In the genomic region with DNA sequence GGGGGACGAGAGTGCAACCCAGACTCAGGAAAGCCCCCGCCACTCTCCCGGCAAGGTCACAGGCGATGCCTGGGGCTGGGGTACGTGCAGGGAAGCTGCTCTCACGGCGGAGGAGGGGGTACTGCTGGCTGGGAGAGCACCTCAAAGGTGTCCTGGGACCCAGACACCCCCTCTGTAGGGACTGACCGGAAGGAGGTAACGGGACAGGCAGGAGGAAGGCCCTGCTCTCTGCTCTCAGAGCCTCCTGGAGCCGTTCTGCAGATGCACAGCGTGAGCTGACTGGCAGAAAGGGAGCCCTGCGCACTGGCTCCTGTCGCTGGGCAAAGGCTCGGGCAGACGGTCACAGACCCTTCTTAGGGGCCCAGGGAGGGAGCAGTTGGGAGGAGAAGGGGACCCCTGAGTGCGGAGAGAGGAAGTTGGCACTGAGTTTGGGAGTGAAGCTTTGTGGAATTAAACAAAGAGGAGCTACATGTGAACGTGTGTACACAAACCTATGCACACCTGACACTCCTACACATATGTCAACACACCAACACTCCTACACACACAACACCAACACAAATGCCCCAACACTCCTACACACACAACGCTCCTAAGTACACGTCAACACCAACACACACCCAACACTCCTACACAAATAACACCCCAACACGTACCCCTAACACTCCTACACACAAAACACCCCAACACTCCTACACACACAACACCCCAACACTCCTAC, we compare ENCODE assay signal across 16 cellular contexts. TPM values are rescaled to one million over a fixed set of nuclear protein-coding genes. Genes with fewer than 3 reads are reported as not detected.
DNase-seq lines count a peak whose midpoint lies in the region; ATAC-seq, FAIRE-seq and TF ChIP-seq lines count a peak whose summit lies in the region.
"Had no signal": no experiment of that assay in that cellular context is flagged by ENCODE, and none has a peak within 500 bp of the region (broad histone marks: within the 10 kb centered on the region; RNA-seq: fewer than 3 reads in every experiment).

No MANE protein-coding gene starts in this region.

- H3K4me2 ChIP-seq in SK-N-SH, result no peak overlapping the region

- intact Hi-C loops in kidney (cut with DNase I) (loop anchor here (10.0 kb wide), 1 partner anchor 525 kb away; no protein-coding TSS in a partner anchor), spleen (cut with DNase I; ENCODE audit: low total_unique reads) (loop anchor here (10.0 kb wide), 2 partner anchors 55 to 425 kb away; no protein-coding TSS in a partner anchor)

- no peak overlapping the region for H2AFZ ChIP-seq in SK-N-SH (ENCODE audit: low read depth)

- H3K9ac ChIP-seq in SK-N-SH (no peak overlapping the region), kidney (ENCODE audit: low read length in 2 of 2) (no peak overlapping the region)

- H3K27ac ChIP-seq in SK-N-SH (ENCODE audit: low read depth in 2 of 2, low read length in 1 of 2), result peak overlapping the region in 1 of 2 experiments; percentile 40; a peak in 1 of 4 replicates
- H3K27ac ChIP-seq in RWPE1, result peak overlapping the region; percentile 83
- H3K27ac ChIP-seq in kidney (ENCODE audit: low read depth in 2 of 2, low read length in 2 of 2), result no peak overlapping the region
- H3K27ac ChIP-seq in spleen, result no peak overlapping the region
- H3K27ac ChIP-seq: neutrophil had no signal

- TF ChIP-seq POLR2A in spleen (IDR thresholded peaks at IDR 0.05), result no peak

- H3F3A ChIP-seq in SK-N-SH (replicated peaks; ENCODE audit: insufficient read depth), result no peaks in the 10 kb centered on the region

- no peak for FAIRE-seq in kidney (lab: Jason Lieb, UNC)
- FAIRE-seq: islet of Langerhans, K562 had no signal

- H3K4me3 ChIP-seq in SK-N-SH (ENCODE audit: low read depth in 2 of 2, low read length in 1 of 2) (no peak overlapping the region), kidney (ENCODE audit: low read length in 2 of 2) (no peak overlapping the region), spleen (no peak overlapping the region)
- H3K4me3 ChIP-seq: K562 had no signal

- no peak for TF ChIP-seq RAD21 in SK-N-SH (IDR thresholded peaks at IDR 0.05; ENCODE audit: low read length)

- H3K36me3 ChIP-seq in SK-N-SH (replicated peaks in 1 of 2; ENCODE audit: control insufficient read depth in 1 of 2, insufficient read depth in 2 of 2, low read length in 1 of 2) (peaks cover 0 to 33% of the 10 kb centered on the region in 2 experiments), kidney (ENCODE audit: control insufficient read depth in 1 of 2, insufficient read depth in 2 of 2, low read length in 2 of 2) (no peaks in the 10 kb centered on the region), spleen (peaks cover 0 to 35% (median 9%) of the 10 kb centered on the region in 6 donors)
- H3K36me3 ChIP-seq: neutrophil had no signal

- 94% methylated on average over 18 of the region's 20 CpGs for WGBS in SK-N-SH (ENCODE audit: low lambda C conversion rate)
- WGBS in spleen, 5 donors, result 90 to 96% (median 91%) methylated on average over 13 to 20 of the region's 20 CpGs

- DNase-seq in SK-N-SH (peak; percentile 23), RWPE1 (ENCODE audit: low spot score) (no peak), kidney (peak; percentile 41), spleen (peak; percentile 55), NCI-H446 treated with DMSO at 0.1 percent for 48 hours (lab: John Stamatoyannopoulos, UW) (no peak), SIG-M5 (lab: John Stamatoyannopoulos, UW) (no peak)
- DNase-seq: activated gamma-delta T cell treated with Interleukin-2 at 50 U/mL for 16 hours; NCI-H2029 treated with DMSO at 0.1 percent for 48 hours; stimulated activated CD4-positive, alpha-beta T cell treated with anti-CD3 and anti-CD28 coated beads, Interleukin-2, amount 100 ng/mL, for 24 hours; stimulated activated naive CD4-positive, alpha-beta T cell treated with Interleukin-2 at 50 U/mL for 16 hours had no signal

- H3K27me3 ChIP-seq in SK-N-SH (ENCODE audit: insufficient read depth) (no peaks in the 10 kb centered on the region), spleen (replicated peaks in 1 of 7) (no peaks in the 10 kb centered on the region)
- H3K27me3 ChIP-seq: neutrophil had no signal

- H4K20me1 ChIP-seq in SK-N-SH (ENCODE audit: insufficient read depth), result peaks cover 53% of the 10 kb centered on the region

- TF ChIP-seq CTCF in SK-N-SH (IDR thresholded peaks at IDR 0.05), result no peak
- no peak for TF ChIP-seq CTCF in RWPE1 (conservative IDR thresholded peaks at IDR 0.05; ENCODE audit: low read depth)
- TF ChIP-seq CTCF in kidney (IDR thresholded peaks at IDR 0.05; ENCODE audit: borderline replicate concordance, extremely low read depth, insufficient read depth), result no peak
- no peak for TF ChIP-seq CTCF in spleen (IDR thresholded peaks at IDR 0.05 in 8 of 11, conservative IDR thresholded peaks at IDR 0.05 in 3 of 11)

- peaks cover 40% of the 10 kb centered on the region for H3K79me2 ChIP-seq in SK-N-SH (ENCODE audit: insufficient read depth)

- no peak for ATAC-seq in SK-N-SH treated with all-trans-retinoic acid at 6 μM for 48 hours
- no peak for ATAC-seq in GM18517 (IDR thresholded peaks at IDR 0.05; ENCODE audit: unreplicated experiment)
- ATAC-seq: K562 had no signal

- POLR2A ChIA-PET in SK-N-SH (lab: Yijun Ruan, JAX), result no interaction called here
- POLR2A ChIA-PET in RWPE1 (lab: Yijun Ruan, JAX; ENCODE audit: low non-redundant PET), result no interaction called here

- H3K9me3 ChIP-seq in SK-N-SH (no peaks in the 10 kb centered on the region), kidney (ENCODE audit: control insufficient read depth in 1 of 2, low read length in 2 of 2) (no peaks in the 10 kb centered on the region), spleen (no peaks in the 10 kb centered on the region)
- H3K9me3 ChIP-seq: neutrophil had no signal

- no peak for TF ChIP-seq EP300 in SK-N-SH (IDR thresholded peaks at IDR 0.05; ENCODE audit: borderline replicate concordance in 1 of 2, low read depth in 1 of 2, low read length in 1 of 2)

- CTCF ChIA-PET in SK-N-SH (lab: Yijun Ruan, JAX) (interaction anchor here (1.0 to 1.2 kb wide), 2 partner anchors 427 to 520 kb away, joined by 3 to 5 read pairs; no protein-coding TSS in a partner anchor), RWPE1 (lab: Yijun Ruan, JAX) (interaction anchor here (0.8 to 2.3 kb wide), 2 partner anchors 33 to 37 kb away, joined by 5 to 9 read pairs; no protein-coding TSS in a partner anchor)

- H3K4me1 ChIP-seq in SK-N-SH (ENCODE audit: control insufficient read depth in 1 of 2, insufficient read depth in 2 of 2, low read depth in 1 of 2, low read length in 1 of 2), result peaks cover 0 to 50% of the 10 kb centered on the region in 2 experiments; a peak in 1 of 4 replicates
- H3K4me1 ChIP-seq in kidney (ENCODE audit: control insufficient read depth in 1 of 2, insufficient read depth in 1 of 2, low read depth in 1 of 2, low read length in 2 of 2), result peaks cover 10 to 15% of the 10 kb centered on the region in 2 donors
- H3K4me1 ChIP-seq in spleen, result peaks cover 0 to 44% (median 15%) of the 10 kb centered on the region in 6 donors

- H3K9me2 ChIP-seq in SK-N-SH, result no peaks in the 10 kb centered on the region

TF ChIP-seq in SK-N-SH, 30 proteins besides CTCF, POLR2A, EP300 and RAD21 (continues in another document):
- TF ChIP-seq JUND (IDR thresholded peaks at IDR 0.05) (no peak), TAF1 (IDR thresholded peaks at IDR 0.05; ENCODE audit: borderline replicate concordance, low read depth, low read length) (no peak), FOSL2 (IDR thresholded peaks at IDR 0.05; ENCODE audit: borderline replicate concordance, low read depth) (no peak), ELF1 (IDR thresholded peaks at IDR 0.05) (no peak), GATA2 (CRISPR knock-in tag; IDR thresholded peaks at IDR 0.05) (no peak), RCOR1 (IDR thresholded peaks at IDR 0.05; ENCODE audit: low read length) (no peak)
- TF ChIP-seq, protein P1, sequence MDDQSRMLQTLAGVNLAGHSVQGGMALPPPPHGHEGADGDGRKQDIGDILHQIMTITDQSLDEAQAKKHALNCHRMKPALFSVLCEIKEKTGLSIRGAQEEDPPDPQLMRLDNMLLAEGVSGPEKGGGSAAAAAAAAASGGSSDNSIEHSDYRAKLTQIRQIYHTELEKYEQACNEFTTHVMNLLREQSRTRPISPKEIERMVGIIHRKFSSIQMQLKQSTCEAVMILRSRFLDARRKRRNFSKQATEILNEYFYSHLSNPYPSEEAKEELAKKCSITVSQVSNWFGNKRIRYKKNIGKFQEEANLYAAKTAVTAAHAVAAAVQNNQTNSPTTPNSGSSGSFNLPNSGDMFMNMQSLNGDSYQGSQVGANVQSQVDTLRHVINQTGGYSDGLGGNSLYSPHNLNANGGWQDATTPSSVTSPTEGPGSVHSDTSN (IDR thresholded peaks at IDR 0.05), result no peak

TF ChIP-seq in SK-N-SH treated with all-trans-retinoic acid at 6 μM for 48 hours, 23 proteins besides CTCF, POLR2A, EP300 and RAD21 (continues in another document):
- TF ChIP-seq, protein P2, sequence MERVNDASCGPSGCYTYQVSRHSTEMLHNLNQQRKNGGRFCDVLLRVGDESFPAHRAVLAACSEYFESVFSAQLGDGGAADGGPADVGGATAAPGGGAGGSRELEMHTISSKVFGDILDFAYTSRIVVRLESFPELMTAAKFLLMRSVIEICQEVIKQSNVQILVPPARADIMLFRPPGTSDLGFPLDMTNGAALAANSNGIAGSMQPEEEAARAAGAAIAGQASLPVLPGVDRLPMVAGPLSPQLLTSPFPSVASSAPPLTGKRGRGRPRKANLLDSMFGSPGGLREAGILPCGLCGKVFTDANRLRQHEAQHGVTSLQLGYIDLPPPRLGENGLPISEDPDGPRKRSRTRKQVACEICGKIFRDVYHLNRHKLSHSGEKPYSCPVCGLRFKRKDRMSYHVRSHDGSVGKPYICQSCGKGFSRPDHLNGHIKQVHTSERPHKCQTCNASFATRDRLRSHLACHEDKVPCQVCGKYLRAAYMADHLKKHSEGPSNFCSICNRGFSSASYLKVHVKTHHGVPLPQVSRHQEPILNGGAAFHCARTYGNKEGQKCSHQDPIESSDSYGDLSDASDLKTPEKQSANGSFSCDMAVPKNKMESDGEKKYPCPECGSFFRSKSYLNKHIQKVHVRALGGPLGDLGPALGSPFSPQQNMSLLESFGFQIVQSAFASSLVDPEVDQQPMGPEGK (CRISPR knock-in tag; IDR thresholded peaks at IDR 0.05; ENCODE audit: borderline replicate concordance), result no peak
- TF ChIP-seq GLIS3 (CRISPR knock-in tag; IDR thresholded peaks at IDR 0.05) (no peak), PPARA (CRISPR knock-in tag; IDR thresholded peaks at IDR 0.05; ENCODE audit: borderline replicate concordance) (no peak), ZFP30 (CRISPR knock-in tag; IDR thresholded peaks at IDR 0.05) (no peak)

RNA-seq across cellular contexts. Expression of gene ZBP1, which starts 39.7 kb away (rescaled TPM):
- polyA plus RNA-seq in SK-N-SH (2012; rRNA removed), result not detected in 2 replicates
- not detected in 2 replicates for polyA plus RNA-seq in SK-N-SH (2012; cell fraction: cytosol; rRNA removed)
- not detected in 2 replicates for polyA plus RNA-seq in SK-N-SH (2012; cell fraction: nucleus; rRNA removed)
- total RNA-seq in kidney, result 3.7 TPM
- polyA plus RNA-seq in kidney (ENCODE audit: insufficient read depth, low read depth, low replicate concordance), result not detected
- total RNA-seq in spleen, result 10 to 100 TPM; 11.7 to 28.4 (median 20.9) TPM
- polyA plus RNA-seq in spleen, result 10 to 100 TPM in 1 of 3 donors, 1 to 10 TPM in 2; 8.6 to 11.2 (median 9.8) TPM
- total RNA-seq: A172, K562 had no signal
- polyA plus RNA-seq: K562 had no signal

RNA-seq across cellular contexts. Expression of gene PMEPA1, which starts 49.9 kb away (rescaled TPM):
- polyA plus RNA-seq in SK-N-SH (2012; rRNA removed) (5.9 and 7.1 TPM in 2 replicates), kidney (ENCODE audit: insufficient read depth, low read depth, low replicate concordance) (12.9 TPM), spleen (1 to 10 TPM; 4.8 to 7.9 (median 6.7) TPM)
- 6.1 and 6.8 TPM in 2 replicates for polyA plus RNA-seq in SK-N-SH (2012; cell fraction: cytosol; rRNA removed)
- polyA plus RNA-seq in SK-N-SH (2012; cell fraction: nucleus; rRNA removed), result 7.9 and 8.1 TPM in 2 replicates
- total RNA-seq in kidney (30.4 TPM), spleen (10 to 100 TPM in 5 of 7 donors, 1 to 10 TPM in 2; 7.3 to 15.7 (median 10.9) TPM)
- polyA plus RNA-seq: K562 had no signal

Comparison
In these comparisons a context has a peak if more than half of its experiments do, and no peak if none do; other contexts are left out.
1. DNase-seq: peak in SK-N-SH (single experiment), kidney (single experiment) and spleen (single experiment); none in RWPE1 (single experiment), NCI-H446 treated with DMSO at 0.1 percent for 48 hours (single experiment) and SIG-M5 (single experiment).